8 cellular contexts compared by ENCODE assay signal in genomic region chr19:21688464-21688863, GRCh38.
"Had no signal": no experiment of that assay in that cellular context is flagged by ENCODE, and none has a peak within 500 bp of the region (broad histone marks: within the 10 kb centered on the region; RNA-seq: fewer than 3 reads in every experiment).

No MANE protein-coding gene starts in this region.

- H3K4me3 ChIP-seq: GM12878 had no signal

- FAIRE-seq: G401.6, GM12878, GM12891, GM12892, GM18507, GM19239 had no signal

- DNase-seq: GDM1, GF-D8 had no signal

- ATAC-seq: GM12878 had no signal
